Comparison of ENCODE assay signal across 19 cellular contexts in the genomic region with DNA sequence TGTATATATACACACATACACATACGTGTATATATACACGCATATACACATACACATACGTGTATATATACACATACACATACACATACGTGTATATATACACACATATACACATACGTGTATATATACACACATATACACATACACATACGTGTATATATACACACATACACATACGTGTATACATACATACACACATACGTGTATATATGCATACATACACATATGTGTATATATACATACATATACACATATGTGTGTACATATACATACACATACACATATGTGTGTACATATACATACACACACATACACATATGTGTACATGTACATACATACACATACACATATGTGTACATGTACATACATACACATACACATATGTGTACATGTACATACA.
DNase-seq lines count a peak whose midpoint lies in the region; ATAC-seq, FAIRE-seq and TF ChIP-seq lines count a peak whose summit lies in the region.
"Had no signal": no experiment of that assay in that cellular context is flagged by ENCODE, and none has a peak within 500 bp of the region (broad histone marks: within the 10 kb centered on the region; RNA-seq: fewer than 3 reads in every experiment).

No MANE protein-coding gene starts in this region.

- peaks cover 76% of the 10 kb centered on the region for H3K36me3 Mint-ChIP-seq in stimulated activated memory B cell treated with anti-CD40 and anti-IgM and Interleukin-4, amounts not matched to agents 10 μg/mL and 1 μg/mL and 100 μg/mL, for 72 hours
- no peaks in the 10 kb centered on the region for H3K36me3 Mint-ChIP-seq in CD8-positive, alpha-beta T cell
- H3K36me3 Mint-ChIP-seq: CD4-positive, alpha-beta memory T cell had no signal

- ATAC-seq in K562 (no peak), HG02642 (IDR thresholded peaks at IDR 0.05; ENCODE audit: poor library complexity, unreplicated experiment) (no peak)
- ATAC-seq in stimulated activated memory B cell treated with anti-CD40 and anti-IgM and Interleukin-4, amounts not matched to agents 10 μg/mL and 1 μg/mL and 100 μg/mL, for 72 hours: no peak
- ATAC-seq in CD8-positive, alpha-beta T cell: no peak

- TF ChIP-seq EP300 in K562 (IDR thresholded peaks at IDR 0.05; ENCODE audit: low read length): no peak

- peaks cover 48% of the 10 kb centered on the region for H3K4me1 Mint-ChIP-seq in stimulated activated memory B cell treated with anti-CD40 and anti-IgM and Interleukin-4, amounts not matched to agents 10 μg/mL and 1 μg/mL and 100 μg/mL, for 72 hours
- H3K4me1 Mint-ChIP-seq in CD8-positive, alpha-beta T cell (ENCODE audit: low read depth): no peaks in the 10 kb centered on the region
- H3K4me1 Mint-ChIP-seq: CD14-positive monocyte; CD4-positive, alpha-beta memory T cell had no signal

- H3K9ac ChIP-seq in K562 (ENCODE audit: insufficient read depth in 1 of 2, low read depth in 2 of 2, low read length in 2 of 2): no peak overlapping the region
- H3K9ac ChIP-seq: BLaER1, GM23248 had no signal

- H3K4me1 ChIP-seq in K562 (replicated peaks in 1 of 2; ENCODE audit: control insufficient read depth in 2 of 2, insufficient read depth in 2 of 2, low read length in 2 of 2): no peaks in the 10 kb centered on the region
- no peaks in the 10 kb centered on the region for H3K4me1 ChIP-seq in CD8-positive, alpha-beta T cell (ENCODE audit: insufficient read depth, low read length)

- H4K20me1 ChIP-seq in K562 (replicated peaks; ENCODE audit: control insufficient read depth, insufficient read depth, low read length): no peaks in the 10 kb centered on the region
- H4K20me1 ChIP-seq: BLaER1 had no signal

- CTCF ChIA-PET in K562 (lab: Yijun Ruan, JAX; ENCODE audit: low intra/inter-chr PET ratio) (no interaction called here), RWPE1 (lab: Yijun Ruan, JAX) (no interaction called here)
- CTCF ChIA-PET in CD8-positive, alpha-beta T cell (lab: Charles Lee): interaction anchor here (1.3 kb wide), 1 partner anchor 14 kb away, joined by 3 read pairs; no protein-coding TSS in a partner anchor

- H3K4me3 ChIP-seq in K562: no peak overlapping the region
- no peak overlapping the region for H3K4me3 ChIP-seq in CD8-positive, alpha-beta T cell (ENCODE audit: low read depth, low read length)
- H3K4me3 ChIP-seq: BLaER1, GM23248 had no signal

- DNase-seq in DMS53 (lab: John Stamatoyannopoulos, UW) (peak; percentile 9), DMS53 treated with DMSO at 0.1 percent for 48 hours (lab: John Stamatoyannopoulos, UW; ENCODE audit: unreplicated experiment) (no peak), H54 (ENCODE audit: insufficient read length, low spot score) (no peak), K562 (ENCODE audit: extremely low read depth in 1 of 4, low spot score in 3 of 4) (no peak), RWPE1 (ENCODE audit: low spot score) (no peak)
- no peak for DNase-seq in CD8-positive, alpha-beta T cell
- DNase-seq: Calu3; CD4-positive, alpha-beta memory T cell; DMS 273 treated with DMSO at 0.1 percent for 48 hours; DMS79; GDM1; GM23248; HCEC 1CT had no signal

- no peak overlapping the region for H3K4me2 ChIP-seq in K562 (ENCODE audit: insufficient read depth, low read length)
- H3K4me2 ChIP-seq: BLaER1 had no signal

- no peak overlapping the region for H2AFZ ChIP-seq in K562 (ENCODE audit: low read depth, low read length)
- H2AFZ ChIP-seq: GM23248 had no signal

- POLR2A ChIA-PET in K562 (lab: Yijun Ruan, JAX) (no interaction called here), RWPE1 (lab: Yijun Ruan, JAX; ENCODE audit: low non-redundant PET) (no interaction called here)
- POLR2A ChIA-PET in CD8-positive, alpha-beta T cell (lab: Charles Lee): no interaction called here

- no peaks in the 10 kb centered on the region for H3K27me3 Mint-ChIP-seq in stimulated activated memory B cell treated with anti-CD40 and anti-IgM and Interleukin-4, amounts not matched to agents 10 μg/mL and 1 μg/mL and 100 μg/mL, for 72 hours
- no peaks in the 10 kb centered on the region for H3K27me3 Mint-ChIP-seq in CD8-positive, alpha-beta T cell (ENCODE audit: low read depth)

- no peaks in the 10 kb centered on the region for H3K9me1 ChIP-seq in K562 (ENCODE audit: control insufficient read depth, insufficient read depth, low read length)

- in situ Hi-C loops in K562 (cut with MboI): loop anchor here (25.0 kb wide), 1 partner anchor 1297 kb away; no protein-coding TSS in a partner anchor

- no peak overlapping the region for H3K27ac ChIP-seq in K562 (ENCODE audit: extremely low read depth, low read depth, low read length)
- no peak overlapping the region for H3K27ac ChIP-seq in CD8-positive, alpha-beta T cell (ENCODE audit: low read depth, low read length)
- no peak overlapping the region for H3K27ac ChIP-seq in RWPE1
- H3K27ac ChIP-seq: 22Rv1, GM23248, HL-60 had no signal

- H3K9me3 ChIP-seq in K562 (replicated peaks; ENCODE audit: control insufficient read depth, insufficient read depth, low read depth, low read length): peaks cover 4% of the 10 kb centered on the region; the same call in 1 of the 2 replicates
- H3K9me3 ChIP-seq in CD8-positive, alpha-beta T cell (ENCODE audit: low read length): no peaks in the 10 kb centered on the region

- TF ChIP-seq POLR2A in H54 (IDR thresholded peaks at IDR 0.05; ENCODE audit: low read depth, low read length) (no peak), K562 (conservative IDR thresholded peaks at IDR 0.05) (no peak)

- intact Hi-C loops in K562 (cut with micrococcal nuclease): no loop called here
- intact Hi-C loops in CD8-positive, alpha-beta T cell (cut with DNase I, micrococcal nuclease): no loop called here

- 73% methylated on average over 8 of the region's 8 CpGs for WGBS in K562 (ENCODE audit: insufficient coverage, low coverage, missing lambda C conversion rate)

- peaks cover 27% of the 10 kb centered on the region; the same call in 1 of the 3 replicates for H3K36me3 ChIP-seq in K562 (ENCODE audit: control insufficient read depth, insufficient read depth, low read length)
- no peaks in the 10 kb centered on the region for H3K36me3 ChIP-seq in CD8-positive, alpha-beta T cell (ENCODE audit: insufficient read depth, low read length)

- TF ChIP-seq CTCF in K562 (IDR thresholded peaks at IDR 0.05 in 2 of 3, conservative IDR thresholded peaks at IDR 0.05 in 1 of 3; ENCODE audit: insufficient read depth in 2 of 3, low read depth in 1 of 3, low read length in 3 of 3) (no peak), RWPE1 (conservative IDR thresholded peaks at IDR 0.05; ENCODE audit: low read depth) (no peak)
- TF ChIP-seq CTCF in CD8-positive, alpha-beta T cell (IDR thresholded peaks at IDR 0.05): no peak

- peaks cover 4% of the 10 kb centered on the region for H3K9me3 Mint-ChIP-seq in stimulated activated memory B cell treated with anti-CD40 and anti-IgM and Interleukin-4, amounts not matched to agents 10 μg/mL and 1 μg/mL and 100 μg/mL, for 72 hours
- H3K9me3 Mint-ChIP-seq in CD8-positive, alpha-beta T cell: peaks cover 12% of the 10 kb centered on the region

- peak overlapping the region; percentile 81 for H3K27ac Mint-ChIP-seq in stimulated activated memory B cell treated with anti-CD40 and anti-IgM and Interleukin-4, amounts not matched to agents 10 μg/mL and 1 μg/mL and 100 μg/mL, for 72 hours
- H3K27ac Mint-ChIP-seq in CD8-positive, alpha-beta T cell: no peak overlapping the region

- no peak overlapping the region for H3K4me3 Mint-ChIP-seq in stimulated activated memory B cell treated with anti-CD40 and anti-IgM and Interleukin-4, amounts not matched to agents 10 μg/mL and 1 μg/mL and 100 μg/mL, for 72 hours
- H3K4me3 Mint-ChIP-seq in CD8-positive, alpha-beta T cell: no peak overlapping the region
- H3K4me3 Mint-ChIP-seq: CD14-positive monocyte; CD4-positive, alpha-beta memory T cell had no signal

- H3K79me2 ChIP-seq in K562 (ENCODE audit: control insufficient read depth, insufficient read depth, low read length): no peaks in the 10 kb centered on the region

- FAIRE-seq in H54 (lab: Jason Lieb, UNC) (peak; percentile 23), K562 (lab: Jason Lieb, UNC) (no peak)

- TF ChIP-seq RAD21 in K562 (CRISPR knock-in tag; conservative IDR thresholded peaks at IDR 0.05 in 1 of 2, IDR thresholded peaks at IDR 0.05 in 1 of 2): no peak

- no TSS peak for BruUV-seq in K562 (replicated peaks; lab: Mats Ljungman, UMichigan)

- no peaks in the 10 kb centered on the region for H3K27me3 ChIP-seq in K562 (ENCODE audit: control insufficient read depth in 2 of 2, insufficient read depth in 2 of 2, low read length in 2 of 2)
- H3K27me3 ChIP-seq in CD8-positive, alpha-beta T cell (ENCODE audit: insufficient read depth, low read length): no peaks in the 10 kb centered on the region
- H3K27me3 ChIP-seq: BLaER1 had no signal

TF ChIP-seq in K562, 482 proteins besides CTCF, POLR2A, EP300 and RAD21:
- no peak for TF ChIP-seq ZBED1 (IDR thresholded peaks at IDR 0.05)
- TF ChIP-seq DACH1 (IDR thresholded peaks at IDR 0.05; ENCODE audit: partially characterized antibody): no peak
- TF ChIP-seq PHF20 (IDR thresholded peaks at IDR 0.05; ENCODE audit: partially characterized antibody): peak; percentile 74
- TF ChIP-seq, protein P1, sequence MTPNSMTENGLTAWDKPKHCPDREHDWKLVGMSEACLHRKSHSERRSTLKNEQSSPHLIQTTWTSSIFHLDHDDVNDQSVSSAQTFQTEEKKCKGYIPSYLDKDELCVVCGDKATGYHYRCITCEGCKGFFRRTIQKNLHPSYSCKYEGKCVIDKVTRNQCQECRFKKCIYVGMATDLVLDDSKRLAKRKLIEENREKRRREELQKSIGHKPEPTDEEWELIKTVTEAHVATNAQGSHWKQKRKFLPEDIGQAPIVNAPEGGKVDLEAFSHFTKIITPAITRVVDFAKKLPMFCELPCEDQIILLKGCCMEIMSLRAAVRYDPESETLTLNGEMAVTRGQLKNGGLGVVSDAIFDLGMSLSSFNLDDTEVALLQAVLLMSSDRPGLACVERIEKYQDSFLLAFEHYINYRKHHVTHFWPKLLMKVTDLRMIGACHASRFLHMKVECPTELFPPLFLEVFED (CRISPR knock-in tag; conservative IDR thresholded peaks at IDR 0.05): no peak
